In genomic region chr5:92907914-92908606, GRCh38 we compare ENCODE assay signal across 1 cellular context.
TF ChIP-seq lines count a peak whose summit lies in the region.

No MANE protein-coding gene starts in this region.

TF ChIP-seq in GM12878, 131 proteins besides CTCF, POLR2A, EP300 and RAD21 (continued from another document):
- TF ChIP-seq, protein P1, sequence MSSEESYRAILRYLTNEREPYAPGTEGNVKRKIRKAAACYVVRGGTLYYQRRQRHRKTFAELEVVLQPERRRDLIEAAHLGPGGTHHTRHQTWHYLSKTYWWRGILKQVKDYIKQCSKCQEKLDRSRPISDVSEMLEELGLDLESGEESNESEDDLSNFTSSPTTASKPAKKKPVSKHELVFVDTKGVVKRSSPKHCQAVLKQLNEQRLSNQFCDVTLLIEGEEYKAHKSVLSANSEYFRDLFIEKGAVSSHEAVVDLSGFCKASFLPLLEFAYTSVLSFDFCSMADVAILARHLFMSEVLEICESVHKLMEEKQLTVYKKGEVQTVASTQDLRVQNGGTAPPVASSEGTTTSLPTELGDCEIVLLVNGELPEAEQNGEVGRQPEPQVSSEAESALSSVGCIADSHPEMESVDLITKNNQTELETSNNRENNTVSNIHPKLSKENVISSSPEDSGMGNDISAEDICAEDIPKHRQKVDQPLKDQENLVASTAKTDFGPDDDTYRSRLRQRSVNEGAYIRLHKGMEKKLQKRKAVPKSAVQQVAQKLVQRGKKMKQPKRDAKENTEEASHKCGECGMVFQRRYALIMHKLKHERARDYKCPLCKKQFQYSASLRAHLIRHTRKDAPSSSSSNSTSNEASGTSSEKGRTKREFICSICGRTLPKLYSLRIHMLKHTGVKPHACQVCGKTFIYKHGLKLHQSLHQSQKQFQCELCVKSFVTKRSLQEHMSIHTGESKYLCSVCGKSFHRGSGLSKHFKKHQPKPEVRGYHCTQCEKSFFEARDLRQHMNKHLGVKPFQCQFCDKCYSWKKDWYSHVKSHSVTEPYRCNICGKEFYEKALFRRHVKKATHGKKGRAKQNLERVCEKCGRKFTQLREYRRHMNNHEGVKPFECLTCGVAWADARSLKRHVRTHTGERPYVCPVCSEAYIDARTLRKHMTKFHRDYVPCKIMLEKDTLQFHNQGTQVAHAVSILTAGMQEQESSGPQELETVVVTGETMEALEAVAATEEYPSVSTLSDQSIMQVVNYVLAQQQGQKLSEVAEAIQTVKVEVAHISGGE (CRISPR knock-in tag; IDR thresholded peaks at IDR 0.05) = no peak
- TF ChIP-seq DPF2 (IDR thresholded peaks at IDR 0.05) (0 out of 2 replicates have a peak, but pooled peaks have one; percentile 25), IKZF2 (IDR thresholded peaks at IDR 0.05) (peak in 1 of 2 experiments; percentile 25; a peak in 1 of 4 replicates), ZBTB33 (IDR thresholded peaks at IDR 0.05) (no peak), MTA2 (IDR thresholded peaks at IDR 0.05; ENCODE audit: low read depth) (peak; percentile 25; the same call in 1 of the 2 replicates), NFIC (IDR thresholded peaks at IDR 0.05; ENCODE audit: low read depth, low read length) (peak; percentile 59; the same call in 1 of the 2 replicates), SPI1 (IDR thresholded peaks at IDR 0.05; ENCODE audit: borderline replicate concordance, insufficient read depth, low read depth, low read length) (no peak)
- TF ChIP-seq, protein P2, sequence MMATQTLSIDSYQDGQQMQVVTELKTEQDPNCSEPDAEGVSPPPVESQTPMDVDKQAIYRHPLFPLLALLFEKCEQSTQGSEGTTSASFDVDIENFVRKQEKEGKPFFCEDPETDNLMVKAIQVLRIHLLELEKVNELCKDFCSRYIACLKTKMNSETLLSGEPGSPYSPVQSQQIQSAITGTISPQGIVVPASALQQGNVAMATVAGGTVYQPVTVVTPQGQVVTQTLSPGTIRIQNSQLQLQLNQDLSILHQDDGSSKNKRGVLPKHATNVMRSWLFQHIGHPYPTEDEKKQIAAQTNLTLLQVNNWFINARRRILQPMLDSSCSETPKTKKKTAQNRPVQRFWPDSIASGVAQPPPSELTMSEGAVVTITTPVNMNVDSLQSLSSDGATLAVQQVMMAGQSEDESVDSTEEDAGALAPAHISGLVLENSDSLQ (IDR thresholded peaks at IDR 0.05) = no peak
TF ChIP-seq in GM12878: peak in this region for 17.
